ENCODE assay signal across 21 cellular contexts in the genomic region with DNA sequence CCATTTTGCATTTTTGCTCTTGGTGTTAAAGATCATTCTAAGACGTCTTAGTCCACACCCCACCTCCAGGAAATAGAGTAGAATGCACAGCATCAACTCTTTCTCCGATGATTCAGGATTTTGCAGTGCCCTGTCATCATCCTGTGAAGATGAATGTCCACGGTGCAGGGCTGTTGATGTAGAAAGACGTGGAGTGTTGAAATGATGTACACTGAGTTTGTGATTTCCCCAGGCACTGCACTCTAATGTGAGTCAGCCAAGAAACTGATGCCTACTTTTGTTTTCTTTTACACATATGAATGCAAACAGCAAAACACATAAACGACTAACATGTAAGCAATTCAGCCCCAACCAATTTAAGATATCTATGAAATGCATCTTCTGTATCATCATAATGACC. TPM values are rescaled to one million over a fixed set of nuclear protein-coding genes. Genes with fewer than 3 reads are reported as not detected.
DNase-seq lines count a peak whose midpoint lies in the region; TF ChIP-seq lines count a peak whose summit lies in the region.
"Had no signal": no experiment of that assay in that cellular context is flagged by ENCODE, and none has a peak within 500 bp of the region (broad histone marks: within the 10 kb centered on the region; RNA-seq: fewer than 3 reads in every experiment).

No MANE protein-coding gene starts in this region.

- H3K4me1 Mint-ChIP-seq in CD14-positive monocyte, result peaks cover 2% of the 10 kb centered on the region
- H3K4me1 Mint-ChIP-seq: activated naive CD4-positive, alpha-beta T cell treated with anti-CD3 and anti-CD28 coated beads, Interleukin-2, amount 50 U/mL, for 24 hours; stimulated activated effector memory CD8-positive, alpha-beta T cell treated with anti-CD3 and anti-CD28 coated beads, Interleukin-12 subunit alpha, Interleukin-12 subunit beta, amount 100 ng/mL, for 72 hours had no signal

- H3K27me3 Mint-ChIP-seq in CD14-positive monocyte (ENCODE audit: low read depth in 3 of 3), result peaks cover 0 to 21% (median 9%) of the 10 kb centered on the region in 3 donors

- H3K36me3 ChIP-seq in parathyroid adenoma (ENCODE audit: control insufficient read depth, insufficient read depth, low read length), result no peaks in the 10 kb centered on the region
- no peaks in the 10 kb centered on the region for H3K36me3 ChIP-seq in A673 (ENCODE audit: insufficient read depth, low read length, poor library complexity, severe bottlenecking)
- H3K36me3 ChIP-seq: thoracic aorta had no signal

- H3K9ac ChIP-seq in parathyroid adenoma, result no peak overlapping the region

- POLR2A ChIA-PET in A673 (lab: Charles Lee; ENCODE audit: low non-redundant PET), result interaction anchor here (0.6 kb wide), 1 partner anchor 83 kb away, joined by 5 read pairs; no protein-coding TSS in a partner anchor

- H3K4me1 ChIP-seq in parathyroid adenoma, result peaks cover 20% of the 10 kb centered on the region
- peaks cover under 1% of the 10 kb centered on the region for H3K4me1 ChIP-seq in A673 (ENCODE audit: insufficient read depth, low read length, poor library complexity, severe bottlenecking)

- peaks cover 2% of the 10 kb centered on the region for H3K79me2 ChIP-seq in parathyroid adenoma

- H3K4me3 ChIP-seq in parathyroid adenoma (ENCODE audit: low read depth, low read length) (peak overlapping the region; percentile 40), A673 (ENCODE audit: low read depth, low read length, poor library complexity, severe bottlenecking) (no peak overlapping the region)
- H3K4me3 ChIP-seq: SJCRH30, thoracic aorta had no signal

- no TSS peak for BruUV-seq in A673 (replicated peaks; lab: Mats Ljungman, UMichigan)

- CTCF ChIA-PET in A673 (lab: Charles Lee), result no interaction called here

- DNase-seq in ELR (ENCODE audit: low read depth) (peak; percentile 86), RKO (ENCODE audit: low spot score) (peak; percentile 59), fibroblast of gingiva (ENCODE audit: low read depth) (peak; percentile 63), A673 (ENCODE audit: low spot score) (no peak), NCI-H524 treated with DMSO at 0.1 percent for 48 hours (lab: John Stamatoyannopoulos, UW) (no peak), CD14-positive monocyte (ENCODE audit: low spot score) (no peak)
- no peak for DNase-seq in activated naive CD4-positive, alpha-beta T cell (lab: John Stamatoyannopoulos, UW)
- DNase-seq: activated CD8-positive, alpha-beta T cell treated with anti-CD3 and anti-CD28 coated beads, Interleukin-2, amount 10 ng/mL, durations not matched to agents 7 days and 5 days; activated T-cell treated with anti-CD3 and anti-CD28 coated beads, Interleukin-2, amount 50 U/mL, for 4 hours; DMS153; head of caudate nucleus; NCI-H2029; NCI-H510A; SJCRH30; T-helper 17 cell had no signal

- peak overlapping the region; percentile 36 for H3K4me2 ChIP-seq in parathyroid adenoma (ENCODE audit: low read length)

- TF ChIP-seq CTCF in parathyroid adenoma (IDR thresholded peaks at IDR 0.05), result no peak
- no peak for TF ChIP-seq CTCF in A673 (conservative IDR thresholded peaks at IDR 0.05; ENCODE audit: low read depth, low read length)
- TF ChIP-seq CTCF in CD14-positive monocyte (IDR thresholded peaks at IDR 0.05), result no peak

- H3K27ac ChIP-seq in parathyroid adenoma (peak overlapping the region; percentile 64), A673 (ENCODE audit: low read depth, low read length, poor library complexity, severe bottlenecking) (no peak overlapping the region)
- H3K27ac ChIP-seq: SJCRH30, thoracic aorta had no signal

- H3K27me3 ChIP-seq in parathyroid adenoma (ENCODE audit: control insufficient read depth, insufficient read depth, low read length) (no peaks in the 10 kb centered on the region), A673 (replicated peaks; ENCODE audit: insufficient read depth, low read depth, low read length, poor library complexity) (peaks cover 4% of the 10 kb centered on the region)
- H3K27me3 ChIP-seq: SJCRH30 had no signal

- no peak overlapping the region for H3K4me3 Mint-ChIP-seq in CD14-positive monocyte
- H3K4me3 Mint-ChIP-seq: activated CD8-positive, alpha-beta T cell treated with anti-CD3 and anti-CD28 coated beads, Interleukin-2, amount 10 ng/mL, durations not matched to agents 7 days and 5 days; activated naive CD4-positive, alpha-beta T cell treated with anti-CD3 and anti-CD28 coated beads, Interleukin-2, amount 50 U/mL, for 24 hours; activated T-cell treated with anti-CD3 and anti-CD28 coated beads, Interleukin-2, amount 50 U/mL, for 4 hours; stimulated activated effector memory CD8-positive, alpha-beta T cell treated with anti-CD3 and anti-CD28 coated beads, Interleukin-12 subunit alpha, Interleukin-12 subunit beta, amount 100 ng/mL, for 72 hours; T-helper 17 cell; WTC11 had no signal

- intact Hi-C loops in A673 (cut with micrococcal nuclease; ENCODE audit: unreplicated experiment) (no loop called here), CD14-positive monocyte (cut with micrococcal nuclease) (no loop called here)

- no peak overlapping the region for H3K27ac Mint-ChIP-seq in CD14-positive monocyte
- H3K27ac Mint-ChIP-seq: activated CD8-positive, alpha-beta T cell treated with anti-CD3 and anti-CD28 coated beads, Interleukin-2, amount 10 ng/mL, durations not matched to agents 7 days and 5 days; stimulated activated effector memory CD8-positive, alpha-beta T cell treated with anti-CD3 and anti-CD28 coated beads, Interleukin-12 subunit alpha, Interleukin-12 subunit beta, amount 100 ng/mL, for 72 hours; T-helper 17 cell; WTC11 had no signal

- H3K9me3 Mint-ChIP-seq in CD14-positive monocyte, result peaks cover 0 to 2% (median 0%) of the 10 kb centered on the region in 7 donors
- H3K9me3 Mint-ChIP-seq: activated naive CD4-positive, alpha-beta T cell treated with anti-CD3 and anti-CD28 coated beads, Interleukin-2, amount 50 U/mL, for 24 hours; activated T-cell treated with anti-CD3 and anti-CD28 coated beads, Interleukin-2, amount 50 U/mL, for 4 hours; stimulated activated effector memory CD8-positive, alpha-beta T cell treated with anti-CD3 and anti-CD28 coated beads, Interleukin-12 subunit alpha, Interleukin-12 subunit beta, amount 100 ng/mL, for 72 hours; WTC11 had no signal

- H3K36me3 Mint-ChIP-seq in CD14-positive monocyte, result no peaks in the 10 kb centered on the region
- H3K36me3 Mint-ChIP-seq: activated naive CD4-positive, alpha-beta T cell treated with anti-CD3 and anti-CD28 coated beads, Interleukin-2, amount 50 U/mL, for 24 hours; stimulated activated effector memory CD8-positive, alpha-beta T cell treated with anti-CD3 and anti-CD28 coated beads, Interleukin-12 subunit alpha, Interleukin-12 subunit beta, amount 100 ng/mL, for 72 hours had no signal

- H3K9me3 ChIP-seq in parathyroid adenoma (ENCODE audit: control insufficient read depth, low read length), result no peaks in the 10 kb centered on the region
- H3K9me3 ChIP-seq in A673 (ENCODE audit: low read depth, low read length, poor library complexity, severe bottlenecking), result no peaks in the 10 kb centered on the region
- H3K9me3 ChIP-seq: SJCRH30, thoracic aorta had no signal

- H2AFZ ChIP-seq in parathyroid adenoma, result no peak overlapping the region

RNA-seq across cellular contexts. Expression of a gene that starts 10.5 kb away (rescaled TPM):
- 0.43 TPM in 1 of 2 replicates, not detected in the other for total RNA-seq in A673 (2021)
- polyA plus RNA-seq in CD14-positive monocyte, result under 1 TPM; 0.30 to 0.33 TPM
- total RNA-seq: activated CD8-positive, alpha-beta T cell treated with anti-CD3 and anti-CD28 coated beads, Interleukin-2, amount 10 ng/mL, durations not matched to agents 7 days and 5 days; activated T-cell treated with anti-CD3 and anti-CD28 coated beads, Interleukin-2, amount 50 U/mL, for 4 hours; endothelial cell of umbilical vein; T-helper 17 cell had no signal
- polyA plus RNA-seq: endothelial cell of umbilical vein had no signal

Comparison
In these comparisons a context has a peak if more than half of its experiments do, and no peak if none do; other contexts are left out.
1. DNase-seq: peak in ELR (single experiment), RKO (single experiment) and fibroblast of gingiva (single experiment); none in A673 (single experiment), NCI-H524 treated with DMSO at 0.1 percent for 48 hours (single experiment), activated naive CD4-positive, alpha-beta T cell (0 of 4) and CD14-positive monocyte (single experiment).